In genomic region chr5:68710514-68710913, GRCh38 we compare ENCODE assay signal across 12 cellular contexts.
DNase-seq lines count a peak whose midpoint lies in the region; ATAC-seq and TF ChIP-seq lines count a peak whose summit lies in the region.
"Had no signal": no experiment of that assay in that cellular context is flagged by ENCODE, and none has a peak within 500 bp of the region (broad histone marks: within the 10 kb centered on the region; RNA-seq: fewer than 3 reads in every experiment).

No MANE protein-coding gene starts in this region.

- no peak overlapping the region for H3K4me3 Mint-ChIP-seq in central memory CD8-positive, alpha-beta T cell

- H3K27me3 ChIP-seq in transverse colon = no peaks in the 10 kb centered on the region
- H3K27me3 ChIP-seq: SJSA1, upper lobe of left lung had no signal

- in situ Hi-C loops in transverse colon (cut with MboI; ENCODE audit: low pct_ligation_motif_present in 1 of 4, low pct_unique_long_range_greater_than_20kb in 1 of 4, low sequenced_read_pairs in 3 of 4) = no loop called here

- no peak overlapping the region for H3K4me3 ChIP-seq in transverse colon
- H3K4me3 ChIP-seq: SJSA1, upper lobe of left lung had no signal

- no peak overlapping the region for H3K27ac ChIP-seq in RWPE1
- H3K27ac ChIP-seq in transverse colon = no peak overlapping the region
- H3K27ac ChIP-seq: SJSA1, upper lobe of left lung had no signal

- TF ChIP-seq CTCF in GM10266 (IDR thresholded peaks at IDR 0.05; ENCODE audit: control insufficient read depth, insufficient read depth, low read depth, missing control alignments) (no peak), RWPE1 (conservative IDR thresholded peaks at IDR 0.05; ENCODE audit: low read depth) (no peak), transverse colon (IDR thresholded peaks at IDR 0.05) (no peak)

- peak overlapping the region; percentile 86 for H3K27ac Mint-ChIP-seq in central memory CD8-positive, alpha-beta T cell (ENCODE audit: low read depth)

- peaks cover 28% of the 10 kb centered on the region for H3K4me1 Mint-ChIP-seq in central memory CD8-positive, alpha-beta T cell

- POLR2A ChIA-PET in RWPE1 (lab: Yijun Ruan, JAX; ENCODE audit: low non-redundant PET) = no interaction called here

- H3K36me3 ChIP-seq in transverse colon = no peaks in the 10 kb centered on the region
- H3K36me3 ChIP-seq: SJSA1, upper lobe of left lung had no signal

- no peaks in the 10 kb centered on the region for H3K9me3 Mint-ChIP-seq in central memory CD8-positive, alpha-beta T cell

- intact Hi-C loops in transverse colon (cut with DNase I; ENCODE audit: low total_unique reads) = no loop called here

- CTCF ChIA-PET in RWPE1 (lab: Yijun Ruan, JAX) = no interaction called here

- peaks cover 2% of the 10 kb centered on the region for H3K36me3 Mint-ChIP-seq in central memory CD8-positive, alpha-beta T cell (ENCODE audit: insufficient read depth)

- no peak for TF ChIP-seq EP300 in transverse colon (IDR thresholded peaks at IDR 0.05; ENCODE audit: low read depth)

- H3K27me3 Mint-ChIP-seq in central memory CD8-positive, alpha-beta T cell = peaks cover 8% of the 10 kb centered on the region

- no peaks in the 10 kb centered on the region for H3K4me1 ChIP-seq in transverse colon
- H3K4me1 ChIP-seq: SJSA1 had no signal

- WGBS in transverse colon (ENCODE audit: low coverage in 1 of 2), 2 donors = 86% methylated on average over 1 of the region's 1 CpG; no CpG with 5 or more reads in 1 of the 2 donors

- DNase-seq in GM10266 (ENCODE audit: extremely low spot score) (peak; percentile 17), RWPE1 (ENCODE audit: low spot score) (no peak), transverse colon (no peak), epidermal melanocyte (ENCODE audit: insufficient read length, low spot score) (no peak)
- no peak for DNase-seq in central memory CD8-positive, alpha-beta T cell (ENCODE audit: low spot score in 2 of 2)
- no peak for DNase-seq in NK-92 treated with Interleukin-12 subunit alpha and Interleukin-12 subunit beta, amount 100 ng/mL, for 24 hours (lab: John Stamatoyannopoulos, UW)
- DNase-seq: glutamatergic neuron; stimulated activated CD4-positive, alpha-beta T cell treated with anti-CD3 and anti-CD28 coated beads, Interleukin-4, amount 100 ng/mL, for 24 hours had no signal

- H3K9me3 ChIP-seq in transverse colon = no peaks in the 10 kb centered on the region
- H3K9me3 ChIP-seq: SJSA1, upper lobe of left lung had no signal

- ATAC-seq in GM19467 (IDR thresholded peaks at IDR 0.05; ENCODE audit: unreplicated experiment) = peak; percentile 41
- ATAC-seq in HG03108 (IDR thresholded peaks at IDR 0.05; ENCODE audit: unreplicated experiment) = peak; percentile 41
- ATAC-seq in central memory CD8-positive, alpha-beta T cell (replicated peaks; ENCODE audit: extremely low read depth, poor library complexity, severe bottlenecking) = no peak

- TF ChIP-seq POLR2A in transverse colon (IDR thresholded peaks at IDR 0.05) = no peak
